Comparison of ENCODE assay signal across 27 cellular contexts in the genomic region with DNA sequence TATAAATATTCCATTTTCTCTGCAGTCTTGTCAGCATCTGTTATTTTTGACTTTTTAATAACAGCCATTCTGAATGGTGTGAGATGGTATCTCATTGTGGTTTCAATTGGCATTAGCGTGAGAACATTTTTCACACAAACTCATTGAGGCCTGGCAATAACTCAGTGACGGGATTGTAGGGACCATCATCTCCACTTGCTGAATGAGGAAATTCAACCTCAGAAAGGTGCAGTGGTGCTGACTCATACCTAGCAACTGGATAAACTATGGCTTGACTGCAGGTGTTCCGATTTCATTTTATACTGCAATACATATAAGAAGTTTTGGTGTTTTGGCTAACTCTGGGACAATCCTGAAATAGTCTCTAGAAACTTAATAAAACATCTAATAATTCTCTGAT.
"Had no signal": no experiment of that assay in that cellular context is flagged by ENCODE, and none has a peak within 500 bp of the region (broad histone marks: within the 10 kb centered on the region; RNA-seq: fewer than 3 reads in every experiment).

No MANE protein-coding gene starts in this region.

- H3K9ac ChIP-seq: neural progenitor cell had no signal

- H3K36me3 ChIP-seq: esophagus muscularis mucosa, heart right ventricle, left lung, neural progenitor cell, prostate gland, sigmoid colon, stomach, thyroid gland had no signal

- H3K4me1 Mint-ChIP-seq: immature natural killer cell; naive thymus-derived CD4-positive, alpha-beta T cell; nephron; stimulated activated effector memory CD8-positive, alpha-beta T cell treated with anti-CD3 and anti-CD28 coated beads, Interleukin-12 subunit alpha, Interleukin-12 subunit beta, amount 100 ng/mL, for 72 hours had no signal

- DNase-seq: dorsolateral prefrontal cortex; effector CD4-positive, alpha-beta T cell; foreskin melanocyte; glutamatergic neuron; heart right ventricle; hippocampal formation; immature natural killer cell; left cardiac atrium; left lung; mesendoderm; midbrain; naive thymus-derived CD4-positive, alpha-beta T cell; right cardiac atrium; sigmoid colon; stimulated activated CD4-positive, alpha-beta T cell treated with anti-CD3 and anti-CD28 coated beads, Interleukin-2, amount 100 ng/mL, for 24 hours; stimulated activated CD4-positive, alpha-beta T cell treated with anti-CD3 and anti-CD28 coated beads, Interleukin-4, amount 100 ng/mL, for 24 hours; stimulated activated naive CD4-positive, alpha-beta T cell treated with Interleukin-2 at 50 U/mL for 16 hours; stomach; thyroid gland had no signal

- H2AFZ ChIP-seq: neural progenitor cell had no signal

- FAIRE-seq: colon, keratinocyte had no signal

- H3K4me1 ChIP-seq: esophagus muscularis mucosa, heart right ventricle, left lung, prostate gland, sigmoid colon, stomach, thyroid gland had no signal

- H3K9me3 ChIP-seq: esophagus muscularis mucosa, heart right ventricle, left lung, prostate gland, sigmoid colon, stomach, thyroid gland had no signal

- H3K9me3 Mint-ChIP-seq: nephron; neural progenitor cell; stimulated activated effector memory CD8-positive, alpha-beta T cell treated with anti-CD3 and anti-CD28 coated beads, Interleukin-12 subunit alpha, Interleukin-12 subunit beta, amount 100 ng/mL, for 72 hours had no signal

- H3K4me2 ChIP-seq: neural progenitor cell had no signal

- H3K27me3 ChIP-seq: dorsolateral prefrontal cortex, esophagus muscularis mucosa, heart right ventricle, left lung, neural progenitor cell, sigmoid colon, stomach, thyroid gland had no signal

- H3K27ac Mint-ChIP-seq: immature natural killer cell; naive thymus-derived CD4-positive, alpha-beta T cell; nephron; neural progenitor cell; stimulated activated effector memory CD8-positive, alpha-beta T cell treated with anti-CD3 and anti-CD28 coated beads, Interleukin-12 subunit alpha, Interleukin-12 subunit beta, amount 100 ng/mL, for 72 hours; type B pancreatic cell had no signal

- ATAC-seq: heart right ventricle; left cardiac atrium; left lung; naive thymus-derived CD4-positive, alpha-beta T cell; right cardiac atrium; stimulated activated effector memory CD8-positive, alpha-beta T cell treated with anti-CD3 and anti-CD28 coated beads, Interleukin-12 subunit alpha, Interleukin-12 subunit beta, amount 100 ng/mL, for 72 hours had no signal

- H3K4me3 ChIP-seq: dorsolateral prefrontal cortex, esophagus muscularis mucosa, heart right ventricle, left lung, neural progenitor cell, prostate gland, sigmoid colon, stomach, thyroid gland had no signal

- H3K27ac ChIP-seq: dorsolateral prefrontal cortex, esophagus muscularis mucosa, heart right ventricle, left lung, neural progenitor cell, prostate gland, sigmoid colon, stomach, thyroid gland had no signal

- H3K4me3 Mint-ChIP-seq: immature natural killer cell; naive thymus-derived CD4-positive, alpha-beta T cell; nephron; neural progenitor cell; stimulated activated effector memory CD8-positive, alpha-beta T cell treated with anti-CD3 and anti-CD28 coated beads, Interleukin-12 subunit alpha, Interleukin-12 subunit beta, amount 100 ng/mL, for 72 hours; type B pancreatic cell had no signal

- H3K36me3 Mint-ChIP-seq: immature natural killer cell; naive thymus-derived CD4-positive, alpha-beta T cell; neural progenitor cell; stimulated activated effector memory CD8-positive, alpha-beta T cell treated with anti-CD3 and anti-CD28 coated beads, Interleukin-12 subunit alpha, Interleukin-12 subunit beta, amount 100 ng/mL, for 72 hours; type B pancreatic cell had no signal
